Comparison of ENCODE assay signal across 27 cellular contexts in genomic region chr3:15297592-15298350, GRCh38. TPM values are rescaled to one million over a fixed set of nuclear protein-coding genes. Genes with fewer than 3 reads are reported as not detected.
DNase-seq lines count a peak whose midpoint lies in the region; ATAC-seq, FAIRE-seq and TF ChIP-seq lines count a peak whose summit lies in the region.
"Had no signal": no experiment of that assay in that cellular context is flagged by ENCODE, and none has a peak within 500 bp of the region (broad histone marks: within the 10 kb centered on the region; RNA-seq: fewer than 3 reads in every experiment).

No MANE protein-coding gene starts in this region.

- no peaks in the 10 kb centered on the region for H3K27me3 Mint-ChIP-seq in central memory CD8-positive, alpha-beta T cell
- H3K27me3 Mint-ChIP-seq: progenitor cell of endocrine pancreas, type B pancreatic cell had no signal

- in situ Hi-C loops in HepG2 (cut with HindIII; ENCODE audit: extremely low pct_ligation_motif_present, low pct_unique_long_range_greater_than_20kb) = no loop called here

- H3K9me3 Mint-ChIP-seq in central memory CD8-positive, alpha-beta T cell = no peaks in the 10 kb centered on the region
- H3K9me3 Mint-ChIP-seq: activated naive CD4-positive, alpha-beta T cell treated with anti-CD3 and anti-CD28 coated beads for 36 hours; neural progenitor cell; T-helper 1 cell treated with Interleukin-12 subunit alpha and Interleukin-12 subunit beta and Interleukin-4 antibody, amounts not matched to agents 30 μg/mL and 1 μg/mL, for 36 hours; type B pancreatic cell; WTC11 had no signal

- H3K9me3 ChIP-seq in liver (ENCODE audit: control insufficient read depth in 4 of 4, low read length in 3 of 4) (no peaks in the 10 kb centered on the region), HepG2 (ENCODE audit: low read length) (no peaks in the 10 kb centered on the region), trophoblast cell (ENCODE audit: insufficient read depth, low read depth, low read length) (no peaks in the 10 kb centered on the region), SK-N-SH (no peaks in the 10 kb centered on the region), stomach (no peaks in the 10 kb centered on the region)

- BruUV-seq in HepG2 (replicated peaks; lab: Mats Ljungman, UMichigan) = no TSS peak

- 86% methylated on average over 4 of the region's 4 CpGs for WGBS in liver
- WGBS in HepG2 (ENCODE audit: low lambda C conversion rate) = 47% methylated on average over 4 of the region's 4 CpGs
- no CpG with 5 or more reads among the region's 4 CpGs for WGBS in trophoblast cell (ENCODE audit: extremely low coverage, insufficient coverage, insufficient read length)
- WGBS in SK-N-SH (ENCODE audit: low lambda C conversion rate) = 83% methylated on average over 3 of the region's 4 CpGs
- 64 to 77% (median 71%) methylated on average over 4 of the region's 4 CpGs for WGBS in stomach, 5 donors

- H3K9me2 ChIP-seq in SK-N-SH = no peaks in the 10 kb centered on the region

- H3K9ac ChIP-seq in liver (ENCODE audit: low read depth in 1 of 2, low read length in 2 of 2) = no peak overlapping the region
- H3K9ac ChIP-seq in HepG2 (ENCODE audit: insufficient read depth, low read depth, low read length) = no peak overlapping the region
- H3K9ac ChIP-seq in trophoblast cell (ENCODE audit: low read length) = no peak overlapping the region
- H3K9ac ChIP-seq in SK-N-SH = no peak overlapping the region
- H3K9ac ChIP-seq: neural progenitor cell had no signal

- TF ChIP-seq RAD21 in liver (IDR thresholded peaks at IDR 0.05) (no peak), HepG2 (CRISPR knock-in tag; IDR thresholded peaks at IDR 0.05) (no peak), SK-N-SH (IDR thresholded peaks at IDR 0.05; ENCODE audit: low read length) (no peak)

- H2BK120ac ChIP-seq in trophoblast cell (ENCODE audit: insufficient read depth, low read length, poor library complexity) = no peak overlapping the region

- CTCF ChIA-PET in HepG2 (lab: Yijun Ruan, JAX; ENCODE audit: low intra/inter-chr PET ratio, low total read pairs) = no interaction called here
- CTCF ChIA-PET in SK-N-SH (lab: Yijun Ruan, JAX) = interaction anchor here (0.9 kb wide), 2 partner anchors 30 to 259 kb away, joined by 3 to 5 read pairs; no protein-coding TSS in a partner anchor

- no peaks in the 10 kb centered on the region for H4K20me1 ChIP-seq in HepG2 (ENCODE audit: insufficient read depth, low read length)
- H4K20me1 ChIP-seq in SK-N-SH (ENCODE audit: insufficient read depth) = no peaks in the 10 kb centered on the region

- intact Hi-C loops in HepG2 (cut with micrococcal nuclease; ENCODE audit: unreplicated experiment) = no loop called here
- intact Hi-C loops in stomach (cut with DNase I; ENCODE audit: low total_unique reads) = no loop called here

- H4K12ac ChIP-seq in trophoblast cell (ENCODE audit: low read depth, low read length) = no peak overlapping the region

- peaks cover 86% of the 10 kb centered on the region for H3K4me1 Mint-ChIP-seq in central memory CD8-positive, alpha-beta T cell
- H3K4me1 Mint-ChIP-seq: WTC11 had no signal

- H3K27ac ChIP-seq in liver (ENCODE audit: low read depth in 1 of 2, low read length in 2 of 2) = no peak overlapping the region
- no peak overlapping the region for H3K27ac ChIP-seq in HepG2 (ENCODE audit: extremely low read length, insufficient read depth, low read length)
- H3K27ac ChIP-seq in trophoblast cell (ENCODE audit: low read depth, low read length) = no peak overlapping the region
- H3K27ac ChIP-seq in SK-N-SH (ENCODE audit: low read depth in 2 of 2, low read length in 1 of 2) = no peak overlapping the region
- no peak overlapping the region for H3K27ac ChIP-seq in stomach
- H3K27ac ChIP-seq: neural progenitor cell had no signal

- H3K4me2 ChIP-seq in HepG2 (ENCODE audit: low read depth, low read length) (no peak overlapping the region), trophoblast cell (ENCODE audit: low read length) (no peak overlapping the region), SK-N-SH (no peak overlapping the region)
- H3K4me2 ChIP-seq: neural progenitor cell had no signal

- peak overlapping the region; percentile 3 for H3K27ac Mint-ChIP-seq in central memory CD8-positive, alpha-beta T cell (ENCODE audit: low read depth)
- H3K27ac Mint-ChIP-seq: activated naive CD4-positive, alpha-beta T cell treated with anti-CD3 and anti-CD28 coated beads for 36 hours; neural progenitor cell; progenitor cell of endocrine pancreas; T-helper 1 cell treated with Interleukin-12 subunit alpha and Interleukin-12 subunit beta and Interleukin-4 antibody, amounts not matched to agents 30 μg/mL and 1 μg/mL, for 36 hours; type B pancreatic cell; WTC11 had no signal

- no peak overlapping the region for H4K8ac ChIP-seq in trophoblast cell (ENCODE audit: low read depth, low read length)

- H3K4me3 ChIP-seq in liver (ENCODE audit: low read depth in 1 of 3, low read length in 3 of 3) (no peak overlapping the region), HepG2 (replicated peaks in 1 of 3; ENCODE audit: insufficient read depth in 1 of 3, low read depth in 2 of 3, low read length in 3 of 3) (no peak overlapping the region), trophoblast cell (ENCODE audit: low read depth, low read length) (no peak overlapping the region), SK-N-SH (ENCODE audit: low read depth in 2 of 2, low read length in 1 of 2) (no peak overlapping the region), stomach (no peak overlapping the region)
- H3K4me3 ChIP-seq: dorsolateral prefrontal cortex, neural progenitor cell had no signal

- H2AFZ ChIP-seq in HepG2 (ENCODE audit: low read length) = no peak overlapping the region
- no peak overlapping the region for H2AFZ ChIP-seq in trophoblast cell (ENCODE audit: insufficient read depth, low read length, poor library complexity)
- no peak overlapping the region for H2AFZ ChIP-seq in SK-N-SH (ENCODE audit: low read depth)
- H2AFZ ChIP-seq: neural progenitor cell had no signal

- peak overlapping the region; percentile 73 for H3K4ac ChIP-seq in trophoblast cell (ENCODE audit: low read depth, low read length)

- no peaks in the 10 kb centered on the region for H3F3A ChIP-seq in SK-N-SH (replicated peaks; ENCODE audit: insufficient read depth)

- H3K23ac ChIP-seq in trophoblast cell (ENCODE audit: low read length) = no peak overlapping the region

- TF ChIP-seq POLR2A in HepG2 (IDR thresholded peaks at IDR 0.05; ENCODE audit: insufficient read depth in 1 of 2, low read depth in 2 of 2, low read length in 2 of 2) (no peak), stomach (IDR thresholded peaks at IDR 0.05) (no peak)

- no peak for TF ChIP-seq EP300 in HepG2 (IDR thresholded peaks at IDR 0.05; ENCODE audit: low read depth in 2 of 2, low read length in 2 of 2)
- no peak for TF ChIP-seq EP300 in HepG2 (CRISPR knock-in tag; IDR thresholded peaks at IDR 0.05; ENCODE audit: borderline replicate concordance)
- no peak for TF ChIP-seq EP300 in SK-N-SH (IDR thresholded peaks at IDR 0.05; ENCODE audit: borderline replicate concordance in 1 of 2, low read depth in 1 of 2, low read length in 1 of 2)
- TF ChIP-seq EP300 in stomach (IDR thresholded peaks at IDR 0.05) = no peak

- H3K27me3 ChIP-seq in liver (ENCODE audit: control insufficient read depth in 4 of 4, insufficient read depth in 4 of 4, low read length in 3 of 4) = no peaks in the 10 kb centered on the region
- H3K27me3 ChIP-seq in HepG2 (ENCODE audit: control insufficient read depth in 1 of 2, insufficient read depth in 2 of 2, low read length in 2 of 2) = no peaks in the 10 kb centered on the region; a peak in 1 of 5 replicates
- H3K27me3 ChIP-seq in trophoblast cell (ENCODE audit: insufficient read depth, low read length) = no peaks in the 10 kb centered on the region
- H3K27me3 ChIP-seq in SK-N-SH (ENCODE audit: insufficient read depth) = no peaks in the 10 kb centered on the region
- H3K27me3 ChIP-seq in stomach = no peaks in the 10 kb centered on the region
- H3K27me3 ChIP-seq: dorsolateral prefrontal cortex, neural progenitor cell had no signal

- POLR2A ChIA-PET in HepG2 (lab: Yijun Ruan, JAX) (no interaction called here), SK-N-SH (lab: Yijun Ruan, JAX) (no interaction called here)

- no peak for TF ChIP-seq CTCF in liver (IDR thresholded peaks at IDR 0.05; ENCODE audit: low read depth, low read length, missing input control)
- no peak for TF ChIP-seq CTCF in HepG2 (CRISPR knock-in tag; IDR thresholded peaks at IDR 0.05)
- no peak for TF ChIP-seq CTCF in SK-N-SH (IDR thresholded peaks at IDR 0.05)
- no peak for TF ChIP-seq CTCF in stomach (IDR thresholded peaks at IDR 0.05)

- no peak overlapping the region for H3K14ac ChIP-seq in trophoblast cell (ENCODE audit: low read length)

- no peak overlapping the region for H2BK5ac ChIP-seq in trophoblast cell (ENCODE audit: low read depth, low read length, poor library complexity)

- H3K4me3 Mint-ChIP-seq in central memory CD8-positive, alpha-beta T cell = peak overlapping the region; percentile 7
- H3K4me3 Mint-ChIP-seq: activated naive CD4-positive, alpha-beta T cell treated with anti-CD3 and anti-CD28 coated beads for 36 hours; neural progenitor cell; T-helper 1 cell treated with Interleukin-12 subunit alpha and Interleukin-12 subunit beta and Interleukin-4 antibody, amounts not matched to agents 30 μg/mL and 1 μg/mL, for 36 hours; type B pancreatic cell; WTC11 had no signal

- H2BK12ac ChIP-seq in trophoblast cell (ENCODE audit: low read length) = no peak overlapping the region

- DNase-seq in HepG2 (ENCODE audit: low spot score) (no peak), trophoblast cell (no peak), RPMI8226 (no peak), SK-N-SH (no peak), stomach (no peak)
- no peak for DNase-seq in central memory CD8-positive, alpha-beta T cell (ENCODE audit: low spot score in 2 of 2)
- DNase-seq: activated CD4-positive, alpha-beta T cell treated with anti-CD3 and anti-CD28 coated beads, Interleukin-2, amount 50 U/mL, for 4 hours; activated naive CD4-positive, alpha-beta T cell treated with anti-CD3 and anti-CD28 coated beads for 36 hours; anterior cingulate cortex; C1 segment of cervical spinal cord; caudate nucleus; DMS 273 treated with DMSO at 0.1 percent for 48 hours; dorsolateral prefrontal cortex; GOT3; head of caudate nucleus; NCI-H1092 treated with DMSO at 0.1 percent for 48 hours; NCI-H2081; PC-3 had no signal

- H3K36me3 Mint-ChIP-seq in central memory CD8-positive, alpha-beta T cell (ENCODE audit: insufficient read depth) = peaks cover 19% of the 10 kb centered on the region
- H3K36me3 Mint-ChIP-seq: WTC11 had no signal

- H4K91ac ChIP-seq in trophoblast cell (ENCODE audit: low read depth, low read length) = no peak overlapping the region

- H3K36me3 ChIP-seq in liver (ENCODE audit: control insufficient read depth in 4 of 4, insufficient read depth in 3 of 4, low read depth in 1 of 4, low read length in 3 of 4) = peaks cover 0 to 8% (median 3%) of the 10 kb centered on the region in 4 donors
- no peaks in the 10 kb centered on the region for H3K36me3 ChIP-seq in HepG2 (replicated peaks in 1 of 2; ENCODE audit: control insufficient read depth in 1 of 2, insufficient read depth in 2 of 2, low read length in 2 of 2)
- H3K36me3 ChIP-seq in trophoblast cell (ENCODE audit: control insufficient read depth in 1 of 2, insufficient read depth in 2 of 2, low read length in 2 of 2) = peaks cover 19 to 44% of the 10 kb centered on the region in 2 experiments
- peaks cover 5% of the 10 kb centered on the region in 2 experiments for H3K36me3 ChIP-seq in SK-N-SH (replicated peaks in 1 of 2; ENCODE audit: control insufficient read depth in 1 of 2, insufficient read depth in 2 of 2, low read length in 1 of 2)
- H3K36me3 ChIP-seq in stomach = peaks cover 0 to 11% (median 5%) of the 10 kb centered on the region in 4 donors
- H3K36me3 ChIP-seq: neural progenitor cell had no signal

- H2AK5ac ChIP-seq in trophoblast cell (ENCODE audit: low read length) = no peak overlapping the region

- peaks cover 4% of the 10 kb centered on the region for H3K79me1 ChIP-seq in trophoblast cell (ENCODE audit: low read length)

- no peak for ATAC-seq in HepG2
- ATAC-seq in central memory CD8-positive, alpha-beta T cell (replicated peaks; ENCODE audit: extremely low read depth, poor library complexity, severe bottlenecking) = no peak
- ATAC-seq in GM19351 (IDR thresholded peaks at IDR 0.05; ENCODE audit: unreplicated experiment) = no peak
- ATAC-seq: left lobe of liver, PC-3, WTC11 had no signal

- no peak for FAIRE-seq in HepG2 (lab: Jason Lieb, UNC)
- FAIRE-seq: A204.1 had no signal

- no peaks in the 10 kb centered on the region for H3K79me2 ChIP-seq in HepG2 (ENCODE audit: insufficient read depth, low read length)
- peaks cover 15% of the 10 kb centered on the region for H3K79me2 ChIP-seq in trophoblast cell (ENCODE audit: control insufficient read depth, insufficient read depth, low read length, poor library complexity)
- H3K79me2 ChIP-seq in SK-N-SH (ENCODE audit: insufficient read depth) = no peaks in the 10 kb centered on the region

- H3K18ac ChIP-seq in trophoblast cell (ENCODE audit: low read length) = peak overlapping the region; percentile 33

- H3K4me1 ChIP-seq in liver (ENCODE audit: control insufficient read depth in 4 of 4, insufficient read depth in 4 of 4, low read length in 3 of 4) (peaks cover 0 to 17% (median 7%) of the 10 kb centered on the region in 4 donors), HepG2 (ENCODE audit: insufficient read depth, low read length) (no peaks in the 10 kb centered on the region), trophoblast cell (ENCODE audit: control insufficient read depth in 1 of 2, insufficient read depth in 2 of 2, low read length in 2 of 2) (peaks cover 15 to 26% of the 10 kb centered on the region in 2 experiments), SK-N-SH (ENCODE audit: control insufficient read depth in 1 of 2, insufficient read depth in 2 of 2, low read depth in 1 of 2, low read length in 1 of 2) (peaks cover 5 to 6% of the 10 kb centered on the region in 2 experiments; a peak in 2 of 4 replicates), stomach (peaks cover 4 to 34% (median 10%) of the 10 kb centered on the region in 4 donors)
- H3K4me1 ChIP-seq: neural progenitor cell had no signal

RNA-seq across cellular contexts. Expression of gene SH3BP5, which starts 34.6 kb away (rescaled TPM):
- total RNA-seq in liver = 10 to 100 TPM in 1 of 2 donors, 1 to 10 TPM in 1; 9.9 to 17.9 TPM
- polyA plus RNA-seq in liver = 10 to 100 TPM in 1 of 2 donors, 1 to 10 TPM in 1; 3.5 to 13.7 TPM
- 0.09 TPM in 1 of 2 replicates, not detected in the other for total RNA-seq in HepG2 (2016; rRNA removed; fragmentation: Illumina TruSeq; extraction: Trizol)
- not detected in 2 replicates for total RNA-seq in HepG2 (2016; cell fraction: cytosol; rRNA removed; fragmentation: Illumina TruSeq; extraction: Trizol; ENCODE audit: low read depth)
- 0.06 TPM in 1 of 2 replicates, not detected in the other for total RNA-seq in HepG2 (2016; cell fraction: insoluble cytoplasmic fraction; rRNA removed; fragmentation: Illumina TruSeq; extraction: Trizol)
- not detected in 2 replicates for total RNA-seq in HepG2 (2016; cell fraction: membrane; rRNA removed; fragmentation: Illumina TruSeq; extraction: Trizol)
- not detected in 2 replicates for total RNA-seq in HepG2 (2016; cell fraction: nucleus; rRNA removed; fragmentation: Illumina TruSeq; extraction: Trizol)
- polyA plus RNA-seq in HepG2 (2011; rRNA removed) = 0.09 and 0.16 TPM in 2 replicates
- polyA plus RNA-seq in HepG2 (2011; cell fraction: cytosol; rRNA removed) = 0.05 and 0.09 TPM in 2 replicates
- polyA plus RNA-seq in HepG2 (2011; cell fraction: nucleus; rRNA removed) = 0.26 TPM in 1 of 2 replicates, not detected in the other
- 0.11 TPM in 1 of 2 replicates, not detected in the other for polyA plus RNA-seq in HepG2 (2012)
- polyA plus RNA-seq in HepG2 (2016; cell fraction: cytosol; fragmentation: Illumina TruSeq; extraction: Trizol; ENCODE audit: low read depth) = not detected in 2 replicates
- 0.25 TPM in 1 of 2 replicates, not detected in the other for polyA plus RNA-seq in HepG2 (2016; cell fraction: insoluble cytoplasmic fraction; fragmentation: Illumina TruSeq; extraction: Trizol; ENCODE audit: low read depth)
- polyA plus RNA-seq in HepG2 (2016; cell fraction: membrane; fragmentation: Illumina TruSeq; extraction: Trizol; ENCODE audit: low read depth) = not detected in 2 replicates
- not detected in 2 replicates for polyA plus RNA-seq in HepG2 (2016; cell fraction: nucleus; fragmentation: Illumina TruSeq; extraction: Trizol; ENCODE audit: insufficient read depth, low read depth)
- 0.18 and 30.8 TPM in 2 replicates for polyA minus RNA-seq in HepG2 (2011; rRNA and poly(A)+ RNA removed; ENCODE audit: low replicate concordance)
- polyA minus RNA-seq in HepG2 (2011; cell fraction: cytosol; rRNA and poly(A)+ RNA removed) = not detected in 2 replicates
- 0.52 TPM in 1 of 2 replicates, not detected in the other for polyA minus RNA-seq in HepG2 (2011; cell fraction: nucleus; rRNA and poly(A)+ RNA removed)
- polyA plus RNA-seq in trophoblast cell (2013) = 163 and 169 TPM in 2 replicates
- 29.5 and 32.3 TPM in 2 replicates for polyA plus RNA-seq in SK-N-SH (2012; rRNA removed)
- polyA plus RNA-seq in SK-N-SH (2012; cell fraction: cytosol; rRNA removed) = 27.5 and 29.2 TPM in 2 replicates
- polyA plus RNA-seq in SK-N-SH (2012; cell fraction: nucleus; rRNA removed) = 33.0 and 35.2 TPM in 2 replicates
- 10 to 100 TPM in 4 of 5 donors, 1 to 10 TPM in 1; 1.8 to 43.7 (median 27.5) TPM for total RNA-seq in stomach
- polyA plus RNA-seq in stomach = 10 to 100 TPM; 12.5 to 16.5 (median 13.0) TPM
